Comparison of ENCODE assay signal across 8 cellular contexts in genomic region chr12:104064031-104064841, GRCh38. TPM values are rescaled to one million over a fixed set of nuclear protein-coding genes. Genes with fewer than 3 reads are reported as not detected.
DNase-seq lines count a peak whose midpoint lies in the region; ATAC-seq and TF ChIP-seq lines count a peak whose summit lies in the region.

Gene HCFC2 (plus strand): TSS chr12:104064531. CDS start chr12:104064561, 30 bp downstream.

- peaks cover 3% of the 10 kb centered on the region for H3K36me3 Mint-ChIP-seq in activated naive CD8-positive, alpha-beta T cell

- H3K27ac ChIP-seq in trophoblast cell (ENCODE audit: low read depth, low read length) = peak within 1 kb of the TSS; percentile 24
- peak within 1 kb of the TSS; percentile 75 to 91 (median 86) for H3K27ac ChIP-seq in tibial nerve

- no peak for TF ChIP-seq CTCF in GM10248 (IDR thresholded peaks at IDR 0.05; ENCODE audit: control extremely low read depth, extremely low read depth, low read depth, missing control alignments)
- peak in 1 of 5 experiments; percentile 39 for TF ChIP-seq CTCF in tibial nerve (IDR thresholded peaks at IDR 0.05)

- H3K4me3 ChIP-seq in trophoblast cell (ENCODE audit: low read depth, low read length) (peak within 1 kb of the TSS; percentile 99), tibial nerve (peak within 1 kb of the TSS; percentile 81 to 95 (median 88))

- DNase-seq in GM10248 (ENCODE audit: extremely low spot score) = peak; percentile 99
- DNase-seq in NCI-H1048 (lab: John Stamatoyannopoulos, UW) = peak; percentile 22
- DNase-seq in SKM-1 treated with dmso at 0.1 percent for 144 hours (lab: John Stamatoyannopoulos, UW; ENCODE audit: unreplicated experiment) = peak; percentile 27
- DNase-seq in Right ventricle myocardium superior = peak; percentile 95
- DNase-seq in trophoblast cell = peak; percentile 86 to 91
- DNase-seq in tibial nerve (ENCODE audit: low spot score in 2 of 2) = peak; percentile 85 to 89

- POLR2A ChIA-PET in GM10248 (lab: Yijun Ruan, JAX) = interaction anchor here (0.7 to 1.5 kb wide), 6 partner anchors 14 to 223 kb away, joined by 3 to 8 read pairs (median 4); partner anchors contain the start of genes HSP90B1 and NFYB

- H3K27ac Mint-ChIP-seq in activated naive CD8-positive, alpha-beta T cell = peak within 1 kb of the TSS; percentile 81

- H3K27me3 Mint-ChIP-seq in activated naive CD8-positive, alpha-beta T cell = peaks cover 3% of the 10 kb centered on the region

- H3K4ac ChIP-seq in trophoblast cell (ENCODE audit: low read depth, low read length) = peak within 1 kb of the TSS; percentile 30

- H4K8ac ChIP-seq in trophoblast cell (ENCODE audit: low read depth, low read length) = peak within 1 kb of the TSS; percentile 92

- peak within 1 kb of the TSS; percentile 94 for H3K4me3 Mint-ChIP-seq in activated naive CD8-positive, alpha-beta T cell

- no peaks in the 10 kb centered on the region for H3K9me3 Mint-ChIP-seq in activated naive CD8-positive, alpha-beta T cell (ENCODE audit: low read depth)

- intact Hi-C loops in Right ventricle myocardium superior (cut with DNase I) = loop anchor here (10.0 kb wide), 1 partner anchor 99 kb away; the partner anchor contains the start of gene TDG

- peaks cover 22% of the 10 kb centered on the region for H3K4me1 Mint-ChIP-seq in activated naive CD8-positive, alpha-beta T cell (ENCODE audit: low read depth)

- peak within 1 kb of the TSS; percentile 93 for H3K9ac ChIP-seq in trophoblast cell (ENCODE audit: low read length)

- H2BK12ac ChIP-seq in trophoblast cell (ENCODE audit: low read length) = peak within 1 kb of the TSS; percentile 15

- peak within 1 kb of the TSS; percentile 88 for H4K12ac ChIP-seq in trophoblast cell (ENCODE audit: low read depth, low read length)

- peak within 1 kb of the TSS; percentile 65 for H3K14ac ChIP-seq in trophoblast cell (ENCODE audit: low read length)

- H2BK5ac ChIP-seq in trophoblast cell (ENCODE audit: low read depth, low read length, poor library complexity) = peak within 1 kb of the TSS; percentile 58

- H3K36me3 ChIP-seq in trophoblast cell (ENCODE audit: control insufficient read depth in 1 of 2, insufficient read depth in 2 of 2, low read length in 2 of 2) = peaks cover 0 to 2% of the 10 kb centered on the region in 2 experiments
- H3K36me3 ChIP-seq in tibial nerve = peaks cover 0 to 17% (median 0%) of the 10 kb centered on the region in 3 donors

- peak; percentile 53 to 94 for TF ChIP-seq EP300 in tibial nerve (IDR thresholded peaks at IDR 0.05)

- peak within 1 kb of the TSS; percentile 83 for H3K18ac ChIP-seq in trophoblast cell (ENCODE audit: low read length)

- H3K79me2 ChIP-seq in trophoblast cell (ENCODE audit: control insufficient read depth, insufficient read depth, low read length, poor library complexity) = peaks cover 5% of the 10 kb centered on the region

- peak; percentile 74 to 87 for TF ChIP-seq POLR2A in tibial nerve (IDR thresholded peaks at IDR 0.05)

- ATAC-seq in HG02571 (IDR thresholded peaks at IDR 0.05; ENCODE audit: unreplicated experiment) = peak; percentile 89
- ATAC-seq in Right ventricle myocardium superior (ENCODE audit: poor library complexity) = peak; percentile 99

- no peak within 1 kb of the TSS for H3K23ac ChIP-seq in trophoblast cell (ENCODE audit: low read length)

- peak within 1 kb of the TSS; percentile 81 for H2AFZ ChIP-seq in trophoblast cell (ENCODE audit: insufficient read depth, low read length, poor library complexity)

- CTCF ChIA-PET in GM10248 (lab: Yijun Ruan, JAX) = interaction anchor here (1.1 to 5.0 kb wide), 7 partner anchors 14 to 91 kb away, joined by 3 to 29 read pairs (median 7); no protein-coding TSS in a partner anchor

- no peaks in the 10 kb centered on the region for H3K9me3 ChIP-seq in trophoblast cell (ENCODE audit: insufficient read depth, low read depth, low read length)
- H3K9me3 ChIP-seq in tibial nerve = no peaks in the 10 kb centered on the region

- H2AK5ac ChIP-seq in trophoblast cell (ENCODE audit: low read length) = no peak within 1 kb of the TSS

- WGBS in trophoblast cell (ENCODE audit: extremely low coverage, insufficient coverage, insufficient read length) = no CpG with 5 or more reads among the region's 74 CpGs
- WGBS in tibial nerve, 2 donors = 0 to 1% methylated on average over 26 to 38 of the region's 74 CpGs

- H3K4me1 ChIP-seq in trophoblast cell (ENCODE audit: control insufficient read depth in 1 of 2, insufficient read depth in 2 of 2, low read length in 2 of 2) (peaks cover 0 to 2% of the 10 kb centered on the region in 2 experiments), tibial nerve (peaks cover 0 to 44% (median 8%) of the 10 kb centered on the region in 4 donors)

- H2BK120ac ChIP-seq in trophoblast cell (ENCODE audit: insufficient read depth, low read length, poor library complexity) = peak within 1 kb of the TSS; percentile 57

- peaks cover 11% of the 10 kb centered on the region for H3K79me1 ChIP-seq in trophoblast cell (ENCODE audit: low read length)

- H4K91ac ChIP-seq in trophoblast cell (ENCODE audit: low read depth, low read length) = peak within 1 kb of the TSS; percentile 78

- peak within 1 kb of the TSS; percentile 88 for H3K4me2 ChIP-seq in trophoblast cell (ENCODE audit: low read length)

- H3K27me3 ChIP-seq in trophoblast cell (ENCODE audit: insufficient read depth, low read length) (no peaks in the 10 kb centered on the region), tibial nerve (no peaks in the 10 kb centered on the region)

RNA-seq across cellular contexts. Expression of gene HCFC2, which starts in this region (rescaled TPM):
- 8.8 TPM for total RNA-seq in Right ventricle myocardium superior
- polyA plus RNA-seq in trophoblast cell (2013) = 4.9 and 5.3 TPM in 2 replicates
- 10 to 100 TPM; 20.2 to 33.5 (median 30.6) TPM for total RNA-seq in tibial nerve

Comparison
In these comparisons a context has a peak if more than half of its experiments do, and no peak if none do; other contexts are left out.
1. Peak in every context shown above with its lines: DNase-seq, ATAC-seq, H3K4me3 ChIP-seq and H3K27ac ChIP-seq.
2. DNase-seq: peak in every context shown above with its lines; median percentile 99 in GM10248; 95 in Right ventricle myocardium superior; 88 in trophoblast cell; 87 in tibial nerve; 27 in SKM-1 treated with dmso at 0.1 percent for 144 hours; 22 in NCI-H1048.